8 cellular contexts compared by ENCODE assay signal in the genomic region with DNA sequence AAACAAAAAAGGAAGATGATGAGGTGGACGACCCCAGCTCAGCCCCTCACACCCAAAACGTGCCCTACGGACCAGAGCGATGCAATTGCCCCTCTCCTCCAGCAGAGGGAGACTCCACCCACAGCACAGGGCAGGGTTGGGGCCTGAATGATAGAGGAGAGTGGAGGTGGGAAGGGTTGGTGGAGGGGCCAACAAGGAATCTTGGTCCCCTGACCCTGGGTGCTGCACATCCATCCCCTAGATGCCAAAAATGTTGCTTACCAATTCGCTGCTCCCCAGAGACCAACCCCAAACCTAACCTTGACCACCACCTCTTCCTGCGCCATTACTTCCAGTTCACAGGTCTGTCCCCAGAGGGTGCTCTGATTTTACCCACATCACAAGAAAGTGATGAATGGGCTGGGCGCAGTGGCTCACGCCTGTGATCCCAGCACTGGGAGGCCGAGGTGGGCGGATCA. TPM values are rescaled to one million over a fixed set of nuclear protein-coding genes. Genes with fewer than 3 reads are reported as not detected.
DNase-seq lines count a peak whose midpoint lies in the region; ATAC-seq and TF ChIP-seq lines count a peak whose summit lies in the region.

No MANE protein-coding gene starts in this region.

- TF ChIP-seq CTCF in LNCaP clone FGC (IDR thresholded peaks at IDR 0.05; ENCODE audit: control insufficient read depth, extremely low read depth, insufficient read depth): peak; percentile 91
- TF ChIP-seq CTCF in endothelial cell (IDR thresholded peaks at IDR 0.05; ENCODE audit: unreplicated experiment): peak; percentile 94
- TF ChIP-seq CTCF in neural progenitor cell (IDR thresholded peaks at IDR 0.05): peak; percentile 92

- H3K27ac Mint-ChIP-seq in endothelial cell (ENCODE audit: unreplicated experiment): no peak overlapping the region
- no peak overlapping the region for H3K27ac Mint-ChIP-seq in neural progenitor cell

- H3K4me3 ChIP-seq in LNCaP clone FGC (ENCODE audit: low read depth, low read length) (no peak overlapping the region), neural progenitor cell (no peak overlapping the region)

- H3K4me3 Mint-ChIP-seq in endothelial cell (ENCODE audit: unreplicated experiment) (no peak overlapping the region), neural progenitor cell (no peak overlapping the region)

- H3K4me1 ChIP-seq in neural progenitor cell: peaks cover 5% of the 10 kb centered on the region

- peaks cover 2% of the 10 kb centered on the region for H3F3A ChIP-seq in neural progenitor cell (ENCODE audit: low read depth)

- no peaks in the 10 kb centered on the region for H4K20me1 ChIP-seq in neural progenitor cell (ENCODE audit: low read depth)

- DNase-seq in NOMO-1 treated with DMSO at 0.1 percent for 48 hours (lab: John Stamatoyannopoulos, UW; ENCODE audit: unreplicated experiment) (peak; percentile 36), NOMO-1 treated with dmso at 0.1 percent for 144 hours (lab: John Stamatoyannopoulos, UW; ENCODE audit: unreplicated experiment) (no peak), LNCaP clone FGC (ENCODE audit: low read depth) (no peak), endothelial cell (ENCODE audit: low spot score) (peak; percentile 52), neural progenitor cell (ENCODE audit: low spot score) (peak; percentile 63), Ammon's horn (ENCODE audit: low spot score) (no peak)
- peak; percentile 53 to 55 for DNase-seq in activated CD4-positive, alpha-beta T cell treated with anti-CD3 and anti-CD28 coated beads, Interleukin-2, amount 50 U/mL, for 4 hours

- H3K27ac ChIP-seq in neural progenitor cell: no peak overlapping the region

- H3K27me3 Mint-ChIP-seq in endothelial cell (ENCODE audit: unreplicated experiment) (peaks cover 6% of the 10 kb centered on the region), neural progenitor cell (ENCODE audit: insufficient read depth, low read depth) (peaks cover 10% of the 10 kb centered on the region)

- H3K4me2 ChIP-seq in neural progenitor cell: no peak overlapping the region

- H3K36me3 Mint-ChIP-seq in endothelial cell (ENCODE audit: low read depth, unreplicated experiment) (no peaks in the 10 kb centered on the region), neural progenitor cell (no peaks in the 10 kb centered on the region)

- H2AFZ ChIP-seq in neural progenitor cell (replicated peaks): no peak overlapping the region

- H3K9me3 ChIP-seq in neural progenitor cell (ENCODE audit: low read depth): no peaks in the 10 kb centered on the region

- no peak overlapping the region for H3K9ac ChIP-seq in neural progenitor cell

- H3K9me3 Mint-ChIP-seq in endothelial cell (ENCODE audit: unreplicated experiment) (no peaks in the 10 kb centered on the region), neural progenitor cell (no peaks in the 10 kb centered on the region)

- H3K27me3 ChIP-seq in neural progenitor cell: no peaks in the 10 kb centered on the region

- no peaks in the 10 kb centered on the region for H3K4me1 Mint-ChIP-seq in endothelial cell (ENCODE audit: unreplicated experiment)
- peaks cover 4% of the 10 kb centered on the region for H3K4me1 Mint-ChIP-seq in neural progenitor cell

- no peaks in the 10 kb centered on the region for H3K36me3 ChIP-seq in neural progenitor cell

- no peaks in the 10 kb centered on the region for H3K79me2 ChIP-seq in neural progenitor cell (ENCODE audit: low read depth)

- ATAC-seq in GM19328 (IDR thresholded peaks at IDR 0.05; ENCODE audit: unreplicated experiment): no peak

RNA-seq across cellular contexts. Expression of a gene that starts 12.9 kb away (rescaled TPM):
- total RNA-seq in endothelial cell (ENCODE audit: unreplicated experiment) (0.36 TPM), neural progenitor cell (ENCODE audit: low replicate concordance) (0.68 TPM in 1 of 2 replicates, not detected in the other)

RNA-seq across cellular contexts. Expression of a gene that starts 14.5 kb away (rescaled TPM):
- total RNA-seq in endothelial cell (ENCODE audit: unreplicated experiment) (43.0 TPM), neural progenitor cell (ENCODE audit: low replicate concordance) (20.0 and 53.1 TPM in 2 replicates)

RNA-seq across cellular contexts. Expression of a gene that starts 14.7 kb away (rescaled TPM):
- total RNA-seq in endothelial cell (ENCODE audit: unreplicated experiment) (148 TPM), neural progenitor cell (ENCODE audit: low replicate concordance) (27.3 and 56.7 TPM in 2 replicates)

RNA-seq across cellular contexts. Expression of a gene that starts 40.6 kb away (rescaled TPM):
- total RNA-seq in endothelial cell (ENCODE audit: unreplicated experiment): 5.2 TPM
- 14.8 and 21.2 TPM in 2 replicates for total RNA-seq in neural progenitor cell (ENCODE audit: low replicate concordance)

RNA-seq across cellular contexts. Expression of a gene that starts 46.5 kb away (rescaled TPM):
- total RNA-seq in endothelial cell (ENCODE audit: unreplicated experiment): 17.5 TPM
- 9.4 and 9.9 TPM in 2 replicates for total RNA-seq in neural progenitor cell (ENCODE audit: low replicate concordance)

Comparison
In these comparisons a context has a peak if more than half of its experiments do, and no peak if none do; other contexts are left out.
1. DNase-seq: peak in NOMO-1 treated with DMSO at 0.1 percent for 48 hours (single experiment), activated CD4-positive, alpha-beta T cell treated with anti-CD3 and anti-CD28 coated beads, Interleukin-2, amount 50 U/mL, for 4 hours (2 of 2), endothelial cell (single experiment) and neural progenitor cell (single experiment); none in NOMO-1 treated with dmso at 0.1 percent for 144 hours (single experiment), LNCaP clone FGC (single experiment) and Ammon's horn (single experiment).
2. Peak in every context shown above with its lines, with median percentiles within 50 percentile points of each other: CTCF ChIP-seq.